8 cellular contexts compared by ENCODE assay signal in the genomic region with DNA sequence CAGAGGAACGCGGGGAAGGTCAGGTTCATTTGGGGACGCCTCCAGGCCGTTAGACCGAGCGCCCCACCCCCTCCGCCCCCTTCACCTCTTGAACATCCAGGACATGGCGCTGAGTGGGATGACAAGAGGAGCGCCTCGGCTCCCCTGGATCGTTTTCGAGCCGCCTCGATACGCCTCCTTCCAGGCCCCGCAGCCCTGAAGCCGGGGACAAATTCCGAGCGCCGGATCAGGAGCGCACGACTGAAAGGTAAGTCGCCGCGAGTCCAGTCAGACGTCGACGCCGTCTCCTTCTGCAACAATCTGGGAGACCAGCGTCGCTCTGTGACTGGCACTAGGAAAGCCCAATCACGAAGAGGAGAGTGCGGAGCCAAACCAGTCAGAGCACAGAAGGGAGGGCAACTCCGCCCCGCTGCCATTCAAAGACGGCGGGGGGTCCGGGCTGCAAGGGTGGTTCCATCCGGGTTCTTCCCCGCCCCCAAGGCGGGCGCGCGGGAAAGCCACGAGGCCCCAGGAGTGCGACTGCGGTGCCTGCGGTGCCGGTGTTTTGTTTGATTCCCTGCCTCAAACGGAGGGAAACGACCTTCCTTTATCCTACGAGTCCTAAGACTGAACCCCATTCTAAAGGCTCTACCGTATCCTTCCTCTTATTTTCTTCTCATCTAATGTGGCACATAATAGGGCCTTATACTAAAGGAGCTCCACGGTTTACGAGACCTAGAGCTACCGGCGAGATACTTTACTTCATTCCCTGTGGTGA. TPM values are rescaled to one million over a fixed set of nuclear protein-coding genes. Genes with fewer than 3 reads are reported as not detected.
DNase-seq lines count a peak whose midpoint lies in the region; ATAC-seq and TF ChIP-seq lines count a peak whose summit lies in the region.

A gene with protein sequence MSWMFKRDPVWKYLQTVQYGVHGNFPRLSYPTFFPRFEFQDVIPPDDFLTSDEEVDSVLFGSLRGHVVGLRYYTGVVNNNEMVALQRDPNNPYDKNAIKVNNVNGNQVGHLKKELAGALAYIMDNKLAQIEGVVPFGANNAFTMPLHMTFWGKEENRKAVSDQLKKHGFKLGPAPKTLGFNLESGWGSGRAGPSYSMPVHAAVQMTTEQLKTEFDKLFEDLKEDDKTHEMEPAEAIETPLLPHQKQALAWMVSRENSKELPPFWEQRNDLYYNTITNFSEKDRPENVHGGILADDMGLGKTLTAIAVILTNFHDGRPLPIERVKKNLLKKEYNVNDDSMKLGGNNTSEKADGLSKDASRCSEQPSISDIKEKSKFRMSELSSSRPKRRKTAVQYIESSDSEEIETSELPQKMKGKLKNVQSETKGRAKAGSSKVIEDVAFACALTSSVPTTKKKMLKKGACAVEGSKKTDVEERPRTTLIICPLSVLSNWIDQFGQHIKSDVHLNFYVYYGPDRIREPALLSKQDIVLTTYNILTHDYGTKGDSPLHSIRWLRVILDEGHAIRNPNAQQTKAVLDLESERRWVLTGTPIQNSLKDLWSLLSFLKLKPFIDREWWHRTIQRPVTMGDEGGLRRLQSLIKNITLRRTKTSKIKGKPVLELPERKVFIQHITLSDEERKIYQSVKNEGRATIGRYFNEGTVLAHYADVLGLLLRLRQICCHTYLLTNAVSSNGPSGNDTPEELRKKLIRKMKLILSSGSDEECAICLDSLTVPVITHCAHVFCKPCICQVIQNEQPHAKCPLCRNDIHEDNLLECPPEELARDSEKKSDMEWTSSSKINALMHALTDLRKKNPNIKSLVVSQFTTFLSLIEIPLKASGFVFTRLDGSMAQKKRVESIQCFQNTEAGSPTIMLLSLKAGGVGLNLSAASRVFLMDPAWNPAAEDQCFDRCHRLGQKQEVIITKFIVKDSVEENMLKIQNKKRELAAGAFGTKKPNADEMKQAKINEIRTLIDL (minus strand): TSS at position 302 of the 757 bp plus-strand sequence. CDS start 197 bp downstream, at position 105.

- peak within 1 kb of the TSS; percentile 44 for H4K5ac ChIP-seq in mesendoderm (ENCODE audit: low read length)

- peak; percentile 97 for ATAC-seq in GM19468 (IDR thresholded peaks at IDR 0.05; ENCODE audit: extremely low read depth, unreplicated experiment)
- ATAC-seq in activated CD8-positive, alpha-beta memory T cell treated with anti-CD3 and anti-CD28 coated beads, Interleukin-2, amount 10 ng/mL, durations not matched to agents 7 days and 5 days: peak; percentile 99

- CTCF ChIA-PET in CD8-positive, alpha-beta memory T cell (lab: Charles Lee): interaction anchor here (0.9 to 1.9 kb wide), 3 partner anchors 9 to 95 kb away, joined by 3 to 5 read pairs (median 3); a partner anchor contains a TSS
- CTCF ChIA-PET in activated CD8-positive, alpha-beta memory T cell treated with anti-CD3 and anti-CD28 coated beads, Interleukin-2, amount 10 ng/mL, durations not matched to agents 7 days and 5 days (lab: Charles Lee): interaction anchor here (1.2 kb wide), 1 partner anchor 37 kb away, joined by 4 read pairs; no protein-coding TSS in a partner anchor

- H3K79me2 ChIP-seq in mesendoderm (ENCODE audit: control insufficient read depth, insufficient read depth, low read length): no peaks in the 10 kb centered on the region

- DNase-seq in CD8-positive, alpha-beta memory T cell: peak; percentile 86 to 94 (median 91)
- peak; percentile 95 for DNase-seq in HS-5 (ENCODE audit: low read depth)
- peak; percentile 99 for DNase-seq in NOMO-1 treated with DMSO at 0.1 percent for 48 hours (lab: John Stamatoyannopoulos, UW; ENCODE audit: unreplicated experiment)
- DNase-seq in activated CD8-positive, alpha-beta memory T cell treated with anti-CD3 and anti-CD28 coated beads, Interleukin-2, amount 10 ng/mL, durations not matched to agents 7 days and 5 days: peak; percentile 96
- DNase-seq in endodermal cell: peak; percentile 98
- DNase-seq in mesendoderm: peak; percentile 99
- peak; percentile 79 for DNase-seq in stimulated activated CD8-positive, alpha-beta memory T cell treated with anti-CD3 and anti-CD28 coated beads, Interleukin-15, amount 100 ng/mL, for 1 hour (ENCODE audit: low read depth)

- H3K9me3 ChIP-seq in CD8-positive, alpha-beta memory T cell (ENCODE audit: low read length): no peaks in the 10 kb centered on the region
- peaks cover 6% of the 10 kb centered on the region for H3K9me3 ChIP-seq in endodermal cell (ENCODE audit: control insufficient read depth, low read length)

- no peak within 1 kb of the TSS for H2BK15ac ChIP-seq in mesendoderm (replicated peaks; ENCODE audit: low read depth)

- no peak within 1 kb of the TSS for H4K8ac ChIP-seq in mesendoderm (ENCODE audit: low read depth, low read length)

- H3K4me1 Mint-ChIP-seq in CD8-positive, alpha-beta memory T cell: peaks cover 22 to 36% (median 31%) of the 10 kb centered on the region in 3 donors
- peaks cover 32% of the 10 kb centered on the region for H3K4me1 Mint-ChIP-seq in activated CD8-positive, alpha-beta memory T cell treated with anti-CD3 and anti-CD28 coated beads, Interleukin-2, amount 10 ng/mL, durations not matched to agents 7 days and 5 days
- peaks cover 9% of the 10 kb centered on the region for H3K4me1 Mint-ChIP-seq in endodermal cell

- H2BK5ac ChIP-seq in mesendoderm (ENCODE audit: low read length): peak within 1 kb of the TSS; percentile 40

- no peak within 1 kb of the TSS for H3K4ac ChIP-seq in mesendoderm (ENCODE audit: low read depth, low read length)

- peak within 1 kb of the TSS; percentile 64 for H3K27ac ChIP-seq in CD8-positive, alpha-beta memory T cell (ENCODE audit: low read depth, low read length)
- H3K27ac ChIP-seq in endodermal cell (ENCODE audit: low read depth, low read length) (peak within 1 kb of the TSS; percentile 86), mesendoderm (ENCODE audit: low read depth, low read length) (peak within 1 kb of the TSS; percentile 62)

- H3K4me1 ChIP-seq in CD8-positive, alpha-beta memory T cell (ENCODE audit: insufficient read depth, low read length): peaks cover 13% of the 10 kb centered on the region
- no peaks in the 10 kb centered on the region for H3K4me1 ChIP-seq in endodermal cell (ENCODE audit: control insufficient read depth, insufficient read depth, low read length)
- H3K4me1 ChIP-seq in mesendoderm (ENCODE audit: control insufficient read depth, low read depth, low read length): no peaks in the 10 kb centered on the region

- peak within 1 kb of the TSS; percentile 67 to 97 (median 94) for H3K27ac Mint-ChIP-seq in CD8-positive, alpha-beta memory T cell
- H3K27ac Mint-ChIP-seq in activated CD8-positive, alpha-beta memory T cell treated with anti-CD3 and anti-CD28 coated beads, Interleukin-2, amount 10 ng/mL, durations not matched to agents 7 days and 5 days: peak within 1 kb of the TSS; percentile 84
- peak within 1 kb of the TSS; percentile 98 for H3K27ac Mint-ChIP-seq in endodermal cell

- no peaks in the 10 kb centered on the region for H3K27me3 Mint-ChIP-seq in CD8-positive, alpha-beta memory T cell
- H3K27me3 Mint-ChIP-seq in activated CD8-positive, alpha-beta memory T cell treated with anti-CD3 and anti-CD28 coated beads, Interleukin-2, amount 10 ng/mL, durations not matched to agents 7 days and 5 days: no peaks in the 10 kb centered on the region
- H3K27me3 Mint-ChIP-seq in endodermal cell (ENCODE audit: insufficient read depth): peaks cover 16% of the 10 kb centered on the region

- H3K79me1 ChIP-seq in mesendoderm (ENCODE audit: low read length): no peaks in the 10 kb centered on the region

- H3K9ac ChIP-seq in endodermal cell (ENCODE audit: extremely low read depth, low read length, poor library complexity, severe bottlenecking): peak within 1 kb of the TSS; percentile 70
- H3K9ac ChIP-seq in mesendoderm (ENCODE audit: low read length): peak within 1 kb of the TSS; percentile 81

- no peak within 1 kb of the TSS for H2BK120ac ChIP-seq in mesendoderm (ENCODE audit: low read depth, low read length)

- no peak within 1 kb of the TSS for H2AK5ac ChIP-seq in mesendoderm (ENCODE audit: low read length)

- H3K56ac ChIP-seq in mesendoderm (ENCODE audit: low read length): peak within 1 kb of the TSS; percentile 83

- no peak within 1 kb of the TSS for H3K23ac ChIP-seq in mesendoderm (ENCODE audit: low read length)

- H3K36me3 Mint-ChIP-seq in CD8-positive, alpha-beta memory T cell: peaks cover 1 to 18% (median 3%) of the 10 kb centered on the region in 3 donors
- peaks cover 16% of the 10 kb centered on the region for H3K36me3 Mint-ChIP-seq in activated CD8-positive, alpha-beta memory T cell treated with anti-CD3 and anti-CD28 coated beads, Interleukin-2, amount 10 ng/mL, durations not matched to agents 7 days and 5 days
- peaks cover 24% of the 10 kb centered on the region for H3K36me3 Mint-ChIP-seq in endodermal cell (ENCODE audit: low read depth)

- no peak for TF ChIP-seq CTCF in endodermal cell (conservative IDR thresholded peaks at IDR 0.05)

- POLR2A ChIA-PET in CD8-positive, alpha-beta memory T cell (lab: Charles Lee): interaction anchor here (1.3 kb wide), 1 partner anchor 44 kb away, joined by 3 read pairs; no protein-coding TSS in a partner anchor

- peak within 1 kb of the TSS; percentile 90 for H3K4me3 ChIP-seq in CD8-positive, alpha-beta memory T cell (ENCODE audit: low read length)
- peak within 1 kb of the TSS; percentile 87 for H3K4me3 ChIP-seq in endodermal cell (ENCODE audit: low read length)
- peak within 1 kb of the TSS; percentile 42 for H3K4me3 ChIP-seq in mesendoderm (ENCODE audit: low read length)

- no peaks in the 10 kb centered on the region for H3K27me3 ChIP-seq in CD8-positive, alpha-beta memory T cell (ENCODE audit: insufficient read depth, low read length, poor library complexity, severe bottlenecking)
- H3K27me3 ChIP-seq in endodermal cell (ENCODE audit: control insufficient read depth, insufficient read depth, low read length, poor library complexity, severe bottlenecking) (no peaks in the 10 kb centered on the region), mesendoderm (ENCODE audit: insufficient read depth, low read length, poor library complexity) (no peaks in the 10 kb centered on the region)

- H3K18ac ChIP-seq in mesendoderm (ENCODE audit: low read length): peak within 1 kb of the TSS; percentile 52

- WGBS in endodermal cell (ENCODE audit: insufficient coverage in 1 of 2, insufficient read length in 1 of 2), 2 experiments: 9 to 19% methylated on average over 27 to 57 of the region's 57 CpGs
- WGBS in mesendoderm (ENCODE audit: extremely low coverage, insufficient coverage, low lambda C conversion rate): no CpG with 5 or more reads among the region's 57 CpGs

- H3K9me3 Mint-ChIP-seq in CD8-positive, alpha-beta memory T cell: no peaks in the 10 kb centered on the region
- no peaks in the 10 kb centered on the region for H3K9me3 Mint-ChIP-seq in activated CD8-positive, alpha-beta memory T cell treated with anti-CD3 and anti-CD28 coated beads, Interleukin-2, amount 10 ng/mL, durations not matched to agents 7 days and 5 days (ENCODE audit: low read depth)
- peaks cover 16% of the 10 kb centered on the region for H3K9me3 Mint-ChIP-seq in endodermal cell

- H3K36me3 ChIP-seq in CD8-positive, alpha-beta memory T cell (ENCODE audit: insufficient read depth, low read length): no peaks in the 10 kb centered on the region
- peaks cover 32% of the 10 kb centered on the region for H3K36me3 ChIP-seq in endodermal cell (ENCODE audit: control insufficient read depth, insufficient read depth, low read length)
- H3K36me3 ChIP-seq in mesendoderm (ENCODE audit: control insufficient read depth, insufficient read depth, low read length): no peaks in the 10 kb centered on the region

- H3K4me2 ChIP-seq in mesendoderm (ENCODE audit: low read length): peak within 1 kb of the TSS; percentile 74

- peak within 1 kb of the TSS; percentile 93 to 100 (median 98) for H3K4me3 Mint-ChIP-seq in CD8-positive, alpha-beta memory T cell
- peak within 1 kb of the TSS; percentile 94 for H3K4me3 Mint-ChIP-seq in activated CD8-positive, alpha-beta memory T cell treated with anti-CD3 and anti-CD28 coated beads, Interleukin-2, amount 10 ng/mL, durations not matched to agents 7 days and 5 days
- H3K4me3 Mint-ChIP-seq in endodermal cell: peak within 1 kb of the TSS; percentile 87

RNA-seq across cellular contexts. Expression of the gene that starts here (rescaled TPM):
- total RNA-seq in CD8-positive, alpha-beta memory T cell: 10 to 100 TPM; 17.5 to 18.6 TPM
- polyA plus RNA-seq in CD8-positive, alpha-beta memory T cell: 20.9 TPM
- 10 to 100 TPM; 31.3 to 37.7 TPM for total RNA-seq in activated CD8-positive, alpha-beta memory T cell treated with anti-CD3 and anti-CD28 coated beads, Interleukin-2, amount 10 ng/mL, durations not matched to agents 7 days and 5 days
- total RNA-seq in endodermal cell: 10 to 100 TPM; 61.2 to 75.7 TPM
- 47.9 TPM for polyA plus RNA-seq in endodermal cell (2013, experiment 1 of 2)
- polyA plus RNA-seq in endodermal cell (2013, experiment 2 of 2): 48.5 TPM
- 16.4 TPM for polyA plus RNA-seq in mesendoderm (2013, experiment 1 of 2)
- 15.8 TPM for polyA plus RNA-seq in mesendoderm (2013, experiment 2 of 2)

Comparison
In these comparisons a context has a peak if more than half of its experiments do, and no peak if none do; other contexts are left out.
1. Peak in every context shown above with its lines: DNase-seq, ATAC-seq, H3K4me3 ChIP-seq and H3K27ac ChIP-seq.